22 cellular contexts compared by ENCODE assay signal in the genomic region with DNA sequence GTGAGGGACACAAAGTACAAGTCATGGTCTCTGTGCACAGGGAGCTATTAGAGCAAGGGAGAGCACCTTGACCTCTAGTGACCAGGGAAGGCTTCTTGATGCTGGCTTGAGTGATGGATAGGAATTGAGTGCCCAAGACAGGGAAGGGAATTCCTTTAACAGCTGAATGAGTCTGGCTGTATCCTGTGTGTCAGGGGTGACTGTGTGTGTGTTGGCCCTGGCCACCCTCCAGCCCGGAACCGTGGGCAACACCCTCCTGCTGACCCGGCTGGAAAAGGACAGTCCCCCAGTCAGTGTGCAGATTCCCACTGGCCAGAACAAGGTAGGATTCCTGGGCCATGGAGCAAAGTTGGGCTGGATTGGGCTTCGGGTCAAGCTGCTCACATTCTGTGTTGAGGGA. TPM values are rescaled to one million over a fixed set of nuclear protein-coding genes. Genes with fewer than 3 reads are reported as not detected.
DNase-seq lines count a peak whose midpoint lies in the region; ATAC-seq, FAIRE-seq and TF ChIP-seq lines count a peak whose summit lies in the region.
"Had no signal": no experiment of that assay in that cellular context is flagged by ENCODE, and none has a peak within 500 bp of the region (broad histone marks: within the 10 kb centered on the region; RNA-seq: fewer than 3 reads in every experiment).

No MANE protein-coding gene starts in this region.

- CTCF ChIA-PET in HepG2 (lab: Yijun Ruan, JAX; ENCODE audit: low intra/inter-chr PET ratio, low total read pairs): interaction anchor here (4.5 kb wide), 1 partner anchor 77 kb away, joined by 66 read pairs; no protein-coding TSS in a partner anchor
- CTCF ChIA-PET in Caco-2 (lab: Charles Lee): interaction anchor here (4.8 kb wide), 1 partner anchor 77 kb away, joined by 41 read pairs; no protein-coding TSS in a partner anchor

- FAIRE-seq in HepG2 (lab: Jason Lieb, UNC): no peak
- FAIRE-seq: colon had no signal

- no peaks in the 10 kb centered on the region for H3K27me3 Mint-ChIP-seq in Caco-2 (ENCODE audit: insufficient read depth, unreplicated experiment)

- POLR2A ChIA-PET in HepG2 (lab: Yijun Ruan, JAX): no interaction called here
- POLR2A ChIA-PET in Caco-2 (lab: Charles Lee): no interaction called here

- H3K4me3 Mint-ChIP-seq in Caco-2 (ENCODE audit: unreplicated experiment): no peak overlapping the region
- H3K4me3 Mint-ChIP-seq: activated T-cell treated with anti-CD3 and anti-CD28 coated beads, Interleukin-2, amount 50 U/mL, for 4 hours had no signal

- H3K36me3 ChIP-seq in right lobe of liver (no peaks in the 10 kb centered on the region), HepG2 (replicated peaks in 1 of 2; ENCODE audit: control insufficient read depth in 1 of 2, insufficient read depth in 2 of 2, low read length in 2 of 2) (peaks cover 17 to 52% of the 10 kb centered on the region in 2 experiments), Caco-2 (ENCODE audit: control insufficient read depth, insufficient read depth, low read length) (peaks cover 2% of the 10 kb centered on the region; the same call in 1 of the 2 replicates)
- H3K36me3 ChIP-seq: uterus had no signal

- TF ChIP-seq EP300 in HepG2 (IDR thresholded peaks at IDR 0.05; ENCODE audit: low read depth in 2 of 2, low read length in 2 of 2) (no peak), HepG2 (CRISPR knock-in tag; IDR thresholded peaks at IDR 0.05; ENCODE audit: borderline replicate concordance) (no peak)

- H3K9me3 ChIP-seq in right lobe of liver: no peaks in the 10 kb centered on the region
- no peaks in the 10 kb centered on the region for H3K9me3 ChIP-seq in HepG2 (ENCODE audit: low read length)
- H3K9me3 ChIP-seq in Caco-2: no peaks in the 10 kb centered on the region
- H3K9me3 ChIP-seq: spleen, uterus had no signal

- H3K4me3 ChIP-seq in right lobe of liver (no peak overlapping the region), HepG2 (replicated peaks in 1 of 3; ENCODE audit: insufficient read depth in 1 of 3, low read depth in 2 of 3, low read length in 3 of 3) (no peak overlapping the region), Caco-2 (ENCODE audit: low read depth, low read length) (no peak overlapping the region)
- H3K4me3 ChIP-seq: spleen, uterus had no signal

- DNase-seq in right lobe of liver: no peak
- DNase-seq in HepG2 (ENCODE audit: low spot score): no peak
- peak; percentile 48 for DNase-seq in RPMI7951 (ENCODE audit: low read depth)
- DNase-seq in fibroblast of peridontal ligament (ENCODE audit: extremely low read depth): peak; percentile 15
- DNase-seq in Caco-2: no peak
- no peak for DNase-seq in medulla oblongata (ENCODE audit: extremely low spot score)
- no peak for DNase-seq in NCI-H748 treated with DMSO at 0.1 percent for 48 hours (lab: John Stamatoyannopoulos, UW)
- DNase-seq: activated T-cell treated with anti-CD3 and anti-CD28 coated beads, Interleukin-2, amount 50 U/mL, for 4 hours; aorta; DMS153; hypothalamus; left cardiac atrium; NCI-H1436 treated with DMSO at 0.1 percent for 48 hours; SIG-M5; spleen; stimulated activated naive CD4-positive, alpha-beta T cell treated with Interleukin-2 at 50 U/mL for 16 hours; T-helper 9 cell; uterus had no signal

- H3K27ac Mint-ChIP-seq in Caco-2 (ENCODE audit: unreplicated experiment): no peak overlapping the region

- WGBS in right lobe of liver (ENCODE audit: insufficient coverage, low coverage, low lambda C conversion rate, missing lambda C conversion rate): 100% methylated on average over 1 of the region's 4 CpGs
- 88% methylated on average over 1 of the region's 4 CpGs for WGBS in HepG2 (ENCODE audit: low lambda C conversion rate)

- H3K27me3 ChIP-seq in right lobe of liver: no peaks in the 10 kb centered on the region
- no peaks in the 10 kb centered on the region for H3K27me3 ChIP-seq in HepG2 (ENCODE audit: control insufficient read depth in 1 of 2, insufficient read depth in 2 of 2, low read length in 2 of 2)
- no peaks in the 10 kb centered on the region for H3K27me3 ChIP-seq in Caco-2 (replicated peaks; ENCODE audit: control insufficient read depth, insufficient read depth, low read length)
- H3K27me3 ChIP-seq: spleen, uterus had no signal

- TF ChIP-seq CTCF in right lobe of liver (IDR thresholded peaks at IDR 0.05) (no peak), HepG2 (CRISPR knock-in tag; IDR thresholded peaks at IDR 0.05) (no peak), Caco-2 (IDR thresholded peaks at IDR 0.05; ENCODE audit: insufficient read depth in 1 of 2, low read depth in 1 of 2, low read length in 1 of 2, severe bottlenecking in 1 of 2, unreplicated experiment in 1 of 2) (no peak)

- H2AFZ ChIP-seq in HepG2 (ENCODE audit: low read length): no peak overlapping the region
- H2AFZ ChIP-seq: parathyroid adenoma had no signal

- ATAC-seq in right lobe of liver (peak in 3 of 4 donors; percentile 23 to 25 (median 24)), HepG2 (no peak), GM21723 (IDR thresholded peaks at IDR 0.05; ENCODE audit: unreplicated experiment) (no peak)
- ATAC-seq: activated T-cell treated with anti-CD3 and anti-CD28 coated beads, Interleukin-2, amount 50 U/mL, for 4 hours; esophagus mucosa; left cardiac atrium had no signal

- no peaks in the 10 kb centered on the region for H3K9me3 Mint-ChIP-seq in Caco-2 (ENCODE audit: unreplicated experiment)
- H3K9me3 Mint-ChIP-seq: activated T-cell treated with anti-CD3 and anti-CD28 coated beads, Interleukin-2, amount 50 U/mL, for 4 hours had no signal

- H4K20me1 ChIP-seq in HepG2 (ENCODE audit: insufficient read depth, low read length): no peaks in the 10 kb centered on the region

- no TSS peak for BruUV-seq in HepG2 (replicated peaks; lab: Mats Ljungman, UMichigan)
- BruUV-seq in Caco-2 (replicated peaks; lab: Mats Ljungman, UMichigan): no TSS peak

- no peak for TF ChIP-seq RAD21 in HepG2 (CRISPR knock-in tag; IDR thresholded peaks at IDR 0.05)

- peaks cover 19% of the 10 kb centered on the region for H3K36me3 Mint-ChIP-seq in Caco-2 (ENCODE audit: insufficient read depth, unreplicated experiment)

- TF ChIP-seq POLR2A in right lobe of liver (IDR thresholded peaks at IDR 0.05): no peak
- no peak for TF ChIP-seq POLR2A in HepG2 (IDR thresholded peaks at IDR 0.05; ENCODE audit: insufficient read depth in 1 of 2, low read depth in 2 of 2, low read length in 2 of 2)

- no peak overlapping the region for H3K27ac ChIP-seq in right lobe of liver
- H3K27ac ChIP-seq in HepG2 (ENCODE audit: extremely low read length, insufficient read depth, low read length): no peak overlapping the region
- H3K27ac ChIP-seq: parathyroid adenoma, spleen, uterus had no signal

- H3K79me2 ChIP-seq in HepG2 (ENCODE audit: insufficient read depth, low read length): no peaks in the 10 kb centered on the region

- no peak overlapping the region for H3K9ac ChIP-seq in HepG2 (ENCODE audit: insufficient read depth, low read depth, low read length)
- H3K9ac ChIP-seq: parathyroid adenoma had no signal

- H3K4me1 Mint-ChIP-seq in Caco-2 (ENCODE audit: low read depth, unreplicated experiment): no peaks in the 10 kb centered on the region

- no peak overlapping the region for H3K4me2 ChIP-seq in HepG2 (ENCODE audit: low read depth, low read length)

- in situ Hi-C loops in HepG2 (cut with HindIII; ENCODE audit: extremely low pct_ligation_motif_present, low pct_unique_long_range_greater_than_20kb): loop anchor here (5.0 kb wide), 1 partner anchor 78 kb away; no protein-coding TSS in a partner anchor

- no peaks in the 10 kb centered on the region for H3K4me1 ChIP-seq in right lobe of liver
- peaks cover 4% of the 10 kb centered on the region for H3K4me1 ChIP-seq in HepG2 (ENCODE audit: insufficient read depth, low read length)
- H3K4me1 ChIP-seq in Caco-2: no peaks in the 10 kb centered on the region
- H3K4me1 ChIP-seq: uterus had no signal

- intact Hi-C loops in right lobe of liver (cut with DNase I): loop anchor here (5.0 to 10.0 kb wide), 2 partner anchors 78 to 215 kb away; partner anchors contain the start of gene SPRYD3 (in 1 of the 2)
- intact Hi-C loops in HepG2 (cut with micrococcal nuclease; ENCODE audit: unreplicated experiment): loop anchor here (5.0 kb wide), 1 partner anchor 133 kb away; no protein-coding TSS in a partner anchor
- intact Hi-C loops in Caco-2 (cut with micrococcal nuclease; ENCODE audit: unreplicated experiment): no loop called here

RNA-seq across cellular contexts. Expression of gene PFDN5, which starts 5.5 kb away (rescaled TPM):
- total RNA-seq in right lobe of liver (100 to 1,000 TPM; 122 to 170 (median 146) TPM), HepG2 (2016; rRNA removed; fragmentation: Illumina TruSeq; extraction: Trizol) (462 and 578 TPM in 2 replicates), Caco-2 (2022) (251 and 264 TPM in 2 replicates)
- total RNA-seq in HepG2 (2016; cell fraction: cytosol; rRNA removed; fragmentation: Illumina TruSeq; extraction: Trizol; ENCODE audit: low read depth): 461 and 472 TPM in 2 replicates
- total RNA-seq in HepG2 (2016; cell fraction: insoluble cytoplasmic fraction; rRNA removed; fragmentation: Illumina TruSeq; extraction: Trizol): 478 and 604 TPM in 2 replicates
- total RNA-seq in HepG2 (2016; cell fraction: membrane; rRNA removed; fragmentation: Illumina TruSeq; extraction: Trizol): 502 and 534 TPM in 2 replicates
- total RNA-seq in HepG2 (2016; cell fraction: nucleus; rRNA removed; fragmentation: Illumina TruSeq; extraction: Trizol): 239 and 246 TPM in 2 replicates
- 440 and 449 TPM in 2 replicates for polyA plus RNA-seq in HepG2 (2011; rRNA removed)
- polyA plus RNA-seq in HepG2 (2011; cell fraction: cytosol; rRNA removed): 513 and 623 TPM in 2 replicates
- 505 and 601 TPM in 2 replicates for polyA plus RNA-seq in HepG2 (2011; cell fraction: nucleus; rRNA removed)
- polyA plus RNA-seq in HepG2 (2012): 398 and 423 TPM in 2 replicates
- 472 and 500 TPM in 2 replicates for polyA plus RNA-seq in HepG2 (2016; cell fraction: cytosol; fragmentation: Illumina TruSeq; extraction: Trizol; ENCODE audit: low read depth)
- 484 and 533 TPM in 2 replicates for polyA plus RNA-seq in HepG2 (2016; cell fraction: insoluble cytoplasmic fraction; fragmentation: Illumina TruSeq; extraction: Trizol; ENCODE audit: low read depth)
- polyA plus RNA-seq in HepG2 (2016; cell fraction: membrane; fragmentation: Illumina TruSeq; extraction: Trizol; ENCODE audit: low read depth): 441 and 460 TPM in 2 replicates
- polyA plus RNA-seq in HepG2 (2016; cell fraction: nucleus; fragmentation: Illumina TruSeq; extraction: Trizol; ENCODE audit: insufficient read depth, low read depth): 433 and 469 TPM in 2 replicates
- polyA minus RNA-seq in HepG2 (2011; rRNA and poly(A)+ RNA removed; ENCODE audit: low replicate concordance): 90.5 and 285 TPM in 2 replicates
- polyA minus RNA-seq in HepG2 (2011; cell fraction: cytosol; rRNA and poly(A)+ RNA removed): 52.1 and 57.1 TPM in 2 replicates
- 96.6 and 129 TPM in 2 replicates for polyA minus RNA-seq in HepG2 (2011; cell fraction: nucleus; rRNA and poly(A)+ RNA removed)
- 480 and 497 TPM in 2 replicates for total RNA-seq in RPMI7951 (2014; rRNA removed; shearing (Covaris generic))

RNA-seq across cellular contexts. Expression of gene MYG1, which starts 9.6 kb away (rescaled TPM):
- total RNA-seq in right lobe of liver (10 to 100 TPM; 17.6 to 27.1 (median 20.8) TPM), HepG2 (2016; rRNA removed; fragmentation: Illumina TruSeq; extraction: Trizol) (58.0 and 62.6 TPM in 2 replicates), Caco-2 (2022) (56.3 and 59.8 TPM in 2 replicates)
- 35.2 and 36.5 TPM in 2 replicates for total RNA-seq in HepG2 (2016; cell fraction: cytosol; rRNA removed; fragmentation: Illumina TruSeq; extraction: Trizol; ENCODE audit: low read depth)
- 58.1 and 59.2 TPM in 2 replicates for total RNA-seq in HepG2 (2016; cell fraction: insoluble cytoplasmic fraction; rRNA removed; fragmentation: Illumina TruSeq; extraction: Trizol)
- 45.1 and 51.7 TPM in 2 replicates for total RNA-seq in HepG2 (2016; cell fraction: membrane; rRNA removed; fragmentation: Illumina TruSeq; extraction: Trizol)
- 28.7 and 35.7 TPM in 2 replicates for total RNA-seq in HepG2 (2016; cell fraction: nucleus; rRNA removed; fragmentation: Illumina TruSeq; extraction: Trizol)
- 38.6 and 40.7 TPM in 2 replicates for polyA plus RNA-seq in HepG2 (2011; rRNA removed)
- polyA plus RNA-seq in HepG2 (2011; cell fraction: cytosol; rRNA removed): 42.9 and 57.6 TPM in 2 replicates
- polyA plus RNA-seq in HepG2 (2011; cell fraction: nucleus; rRNA removed): 32.2 and 36.0 TPM in 2 replicates
- polyA plus RNA-seq in HepG2 (2012): 21.3 and 34.6 TPM in 2 replicates
- 38.0 and 47.5 TPM in 2 replicates for polyA plus RNA-seq in HepG2 (2016; cell fraction: cytosol; fragmentation: Illumina TruSeq; extraction: Trizol; ENCODE audit: low read depth)
- polyA plus RNA-seq in HepG2 (2016; cell fraction: insoluble cytoplasmic fraction; fragmentation: Illumina TruSeq; extraction: Trizol; ENCODE audit: low read depth): 49.2 and 59.1 TPM in 2 replicates
- polyA plus RNA-seq in HepG2 (2016; cell fraction: membrane; fragmentation: Illumina TruSeq; extraction: Trizol; ENCODE audit: low read depth): 39.2 and 41.9 TPM in 2 replicates
- polyA plus RNA-seq in HepG2 (2016; cell fraction: nucleus; fragmentation: Illumina TruSeq; extraction: Trizol; ENCODE audit: insufficient read depth, low read depth): 54.0 and 73.0 TPM in 2 replicates
- polyA minus RNA-seq in HepG2 (2011; rRNA and poly(A)+ RNA removed; ENCODE audit: low replicate concordance): 43.6 and 97.4 TPM in 2 replicates
- 15.0 and 19.7 TPM in 2 replicates for polyA minus RNA-seq in HepG2 (2011; cell fraction: cytosol; rRNA and poly(A)+ RNA removed)
- 8.8 and 14.4 TPM in 2 replicates for polyA minus RNA-seq in HepG2 (2011; cell fraction: nucleus; rRNA and poly(A)+ RNA removed)
- total RNA-seq in RPMI7951 (2014; rRNA removed; shearing (Covaris generic)): 55.9 and 60.0 TPM in 2 replicates

RNA-seq across cellular contexts. Expression of gene ESPL1, which starts 21.8 kb away (rescaled TPM):
- total RNA-seq in right lobe of liver: 10 to 100 TPM in 2 of 6 experiments, 1 to 10 TPM in 3, under 1 TPM in 1; 0.04 to 15.0 (median 4.5) TPM
- 11.5 and 11.6 TPM in 2 replicates for total RNA-seq in HepG2 (2016; rRNA removed; fragmentation: Illumina TruSeq; extraction: Trizol)
- 2.5 and 2.8 TPM in 2 replicates for total RNA-seq in HepG2 (2016; cell fraction: cytosol; rRNA removed; fragmentation: Illumina TruSeq; extraction: Trizol; ENCODE audit: low read depth)
- total RNA-seq in HepG2 (2016; cell fraction: insoluble cytoplasmic fraction; rRNA removed; fragmentation: Illumina TruSeq; extraction: Trizol): 11.5 and 12.0 TPM in 2 replicates
- 3.1 and 4.2 TPM in 2 replicates for total RNA-seq in HepG2 (2016; cell fraction: membrane; rRNA removed; fragmentation: Illumina TruSeq; extraction: Trizol)
- 16.7 and 24.8 TPM in 2 replicates for total RNA-seq in HepG2 (2016; cell fraction: nucleus; rRNA removed; fragmentation: Illumina TruSeq; extraction: Trizol)
- polyA plus RNA-seq in HepG2 (2011; rRNA removed): 5.3 and 5.8 TPM in 2 replicates
- 1.9 and 3.3 TPM in 2 replicates for polyA plus RNA-seq in HepG2 (2011; cell fraction: cytosol; rRNA removed)
- polyA plus RNA-seq in HepG2 (2011; cell fraction: nucleus; rRNA removed): 22.2 and 36.2 TPM in 2 replicates
- polyA plus RNA-seq in HepG2 (2012): 2.4 and 4.2 TPM in 2 replicates
- 0.60 and 0.89 TPM in 2 replicates for polyA plus RNA-seq in HepG2 (2016; cell fraction: cytosol; fragmentation: Illumina TruSeq; extraction: Trizol; ENCODE audit: low read depth)
- 5.1 and 8.7 TPM in 2 replicates for polyA plus RNA-seq in HepG2 (2016; cell fraction: insoluble cytoplasmic fraction; fragmentation: Illumina TruSeq; extraction: Trizol; ENCODE audit: low read depth)
- polyA plus RNA-seq in HepG2 (2016; cell fraction: membrane; fragmentation: Illumina TruSeq; extraction: Trizol; ENCODE audit: low read depth): 1.7 and 1.8 TPM in 2 replicates
- polyA plus RNA-seq in HepG2 (2016; cell fraction: nucleus; fragmentation: Illumina TruSeq; extraction: Trizol; ENCODE audit: insufficient read depth, low read depth): 41.3 and 46.0 TPM in 2 replicates
- 14.1 and 75.7 TPM in 2 replicates for polyA minus RNA-seq in HepG2 (2011; rRNA and poly(A)+ RNA removed; ENCODE audit: low replicate concordance)
- polyA minus RNA-seq in HepG2 (2011; cell fraction: cytosol; rRNA and poly(A)+ RNA removed): 2.5 and 3.9 TPM in 2 replicates
- 13.1 and 16.0 TPM in 2 replicates for polyA minus RNA-seq in HepG2 (2011; cell fraction: nucleus; rRNA and poly(A)+ RNA removed)
- total RNA-seq in RPMI7951 (2014; rRNA removed; shearing (Covaris generic)): 11.3 and 12.6 TPM in 2 replicates
- 32.3 and 34.9 TPM in 2 replicates for total RNA-seq in Caco-2 (2022)

RNA-seq across cellular contexts. Expression of gene AAAS, which starts 31.5 kb away (rescaled TPM):
- total RNA-seq in right lobe of liver: 10 to 100 TPM; 22.0 to 29.1 (median 26.7) TPM
- 47.6 and 49.9 TPM in 2 replicates for total RNA-seq in HepG2 (2016; rRNA removed; fragmentation: Illumina TruSeq; extraction: Trizol)
- 6.3 and 7.4 TPM in 2 replicates for total RNA-seq in HepG2 (2016; cell fraction: cytosol; rRNA removed; fragmentation: Illumina TruSeq; extraction: Trizol; ENCODE audit: low read depth)
- total RNA-seq in HepG2 (2016; cell fraction: insoluble cytoplasmic fraction; rRNA removed; fragmentation: Illumina TruSeq; extraction: Trizol): 49.9 and 52.5 TPM in 2 replicates
- total RNA-seq in HepG2 (2016; cell fraction: membrane; rRNA removed; fragmentation: Illumina TruSeq; extraction: Trizol): 10.6 and 11.1 TPM in 2 replicates
- total RNA-seq in HepG2 (2016; cell fraction: nucleus; rRNA removed; fragmentation: Illumina TruSeq; extraction: Trizol): 41.2 and 46.6 TPM in 2 replicates
- polyA plus RNA-seq in HepG2 (2011; rRNA removed): 52.0 and 54.0 TPM in 2 replicates
- 37.5 and 46.8 TPM in 2 replicates for polyA plus RNA-seq in HepG2 (2011; cell fraction: cytosol; rRNA removed)
- polyA plus RNA-seq in HepG2 (2011; cell fraction: nucleus; rRNA removed): 182 and 197 TPM in 2 replicates
- 40.1 and 43.3 TPM in 2 replicates for polyA plus RNA-seq in HepG2 (2012)
- 6.0 and 6.9 TPM in 2 replicates for polyA plus RNA-seq in HepG2 (2016; cell fraction: cytosol; fragmentation: Illumina TruSeq; extraction: Trizol; ENCODE audit: low read depth)
- polyA plus RNA-seq in HepG2 (2016; cell fraction: insoluble cytoplasmic fraction; fragmentation: Illumina TruSeq; extraction: Trizol; ENCODE audit: low read depth): 54.2 and 64.7 TPM in 2 replicates
- polyA plus RNA-seq in HepG2 (2016; cell fraction: membrane; fragmentation: Illumina TruSeq; extraction: Trizol; ENCODE audit: low read depth): 9.0 and 9.4 TPM in 2 replicates
- 70.0 and 70.8 TPM in 2 replicates for polyA plus RNA-seq in HepG2 (2016; cell fraction: nucleus; fragmentation: Illumina TruSeq; extraction: Trizol; ENCODE audit: insufficient read depth, low read depth)
- polyA minus RNA-seq in HepG2 (2011; rRNA and poly(A)+ RNA removed; ENCODE audit: low replicate concordance): 115 and 225 TPM in 2 replicates
- polyA minus RNA-seq in HepG2 (2011; cell fraction: cytosol; rRNA and poly(A)+ RNA removed): 21.9 and 28.0 TPM in 2 replicates
- 39.3 and 48.9 TPM in 2 replicates for polyA minus RNA-seq in HepG2 (2011; cell fraction: nucleus; rRNA and poly(A)+ RNA removed)
- total RNA-seq in RPMI7951 (2014; rRNA removed; shearing (Covaris generic)): 43.9 and 56.0 TPM in 2 replicates
- 63.8 and 67.2 TPM in 2 replicates for total RNA-seq in Caco-2 (2022)

RNA-seq across cellular contexts. Expression of gene SP7, which starts 46.3 kb away (rescaled TPM):
- not detected for total RNA-seq in right lobe of liver
- not detected in 2 replicates for total RNA-seq in HepG2 (2016; rRNA removed; fragmentation: Illumina TruSeq; extraction: Trizol)
- not detected in 2 replicates for total RNA-seq in HepG2 (2016; cell fraction: cytosol; rRNA removed; fragmentation: Illumina TruSeq; extraction: Trizol; ENCODE audit: low read depth)
- not detected in 2 replicates for total RNA-seq in HepG2 (2016; cell fraction: insoluble cytoplasmic fraction; rRNA removed; fragmentation: Illumina TruSeq; extraction: Trizol)
- total RNA-seq in HepG2 (2016; cell fraction: membrane; rRNA removed; fragmentation: Illumina TruSeq; extraction: Trizol): not detected in 2 replicates
- not detected in 2 replicates for total RNA-seq in HepG2 (2016; cell fraction: nucleus; rRNA removed; fragmentation: Illumina TruSeq; extraction: Trizol)
- not detected in 2 replicates for polyA plus RNA-seq in HepG2 (2011; rRNA removed)
- not detected in 2 replicates for polyA plus RNA-seq in HepG2 (2011; cell fraction: cytosol; rRNA removed)
- polyA plus RNA-seq in HepG2 (2011; cell fraction: nucleus; rRNA removed): not detected in 2 replicates
- not detected in 2 replicates for polyA plus RNA-seq in HepG2 (2012)
- polyA plus RNA-seq in HepG2 (2016; cell fraction: cytosol; fragmentation: Illumina TruSeq; extraction: Trizol; ENCODE audit: low read depth): not detected in 2 replicates
- polyA plus RNA-seq in HepG2 (2016; cell fraction: insoluble cytoplasmic fraction; fragmentation: Illumina TruSeq; extraction: Trizol; ENCODE audit: low read depth): not detected in 2 replicates
- not detected in 2 replicates for polyA plus RNA-seq in HepG2 (2016; cell fraction: membrane; fragmentation: Illumina TruSeq; extraction: Trizol; ENCODE audit: low read depth)
- not detected in 2 replicates for polyA plus RNA-seq in HepG2 (2016; cell fraction: nucleus; fragmentation: Illumina TruSeq; extraction: Trizol; ENCODE audit: insufficient read depth, low read depth)
- not detected in 2 replicates for polyA minus RNA-seq in HepG2 (2011; rRNA and poly(A)+ RNA removed; ENCODE audit: low replicate concordance)
- not detected in 2 replicates for polyA minus RNA-seq in HepG2 (2011; cell fraction: cytosol; rRNA and poly(A)+ RNA removed)
- polyA minus RNA-seq in HepG2 (2011; cell fraction: nucleus; rRNA and poly(A)+ RNA removed): not detected in 2 replicates
- not detected in 2 replicates for total RNA-seq in RPMI7951 (2014; rRNA removed; shearing (Covaris generic))
- total RNA-seq in Caco-2 (2022): not detected in 2 replicates
- total RNA-seq: activated T-cell treated with anti-CD3 and anti-CD28 coated beads, Interleukin-2, amount 50 U/mL, for 4 hours; esophagus mucosa; left cardiac atrium; spleen had no signal
- polyA plus RNA-seq: aorta, spleen had no signal

Comparison
In these comparisons a context has a peak if more than half of its experiments do, and no peak if none do; other contexts are left out.
1. ATAC-seq: peak in right lobe of liver (3 of 4); none in HepG2 (single experiment) and GM21723 (single experiment).
2. DNase-seq: peak in RPMI7951 (single experiment) and fibroblast of peridontal ligament (single experiment); none in right lobe of liver (0 of 3), HepG2 (single experiment), Caco-2 (0 of 2), medulla oblongata (single experiment) and NCI-H748 treated with DMSO at 0.1 percent for 48 hours (single experiment).